In genomic region chr10:11896549-11897200, GRCh38 we compare ENCODE assay signal across 13 cellular contexts.
A peak's percentile ranks its signal among the peaks of the same experiment; 100 is the strongest.
DNase-seq lines count a peak whose midpoint lies in the region; ATAC-seq, FAIRE-seq and TF ChIP-seq lines count a peak whose summit lies in the region.
"Had no signal": no experiment of that assay in that cellular context is flagged by ENCODE, and none has a peak within 500 bp of the region (broad histone marks: within the 10 kb centered on the region; RNA-seq: fewer than 3 reads in every experiment).

No MANE protein-coding gene starts in this region.

- no peak for TF ChIP-seq CTCF in PC-3 (conservative IDR thresholded peaks at IDR 0.05; ENCODE audit: low read depth, low read length)
- no peak for TF ChIP-seq CTCF in astrocyte (IDR thresholded peaks at IDR 0.05; ENCODE audit: insufficient read depth, low read depth, low read length)
- no peak for TF ChIP-seq CTCF in sigmoid colon (IDR thresholded peaks at IDR 0.05)

- H2AFZ ChIP-seq in PC-3 (ENCODE audit: low read length) (no peak overlapping the region), astrocyte (ENCODE audit: low read depth, low read length) (no peak overlapping the region)

- no peak overlapping the region for H3K4me3 Mint-ChIP-seq in CD8-positive, alpha-beta memory T cell
- H3K4me3 Mint-ChIP-seq in astrocyte (ENCODE audit: unreplicated experiment) = no peak overlapping the region

- H3K27me3 Mint-ChIP-seq in CD8-positive, alpha-beta memory T cell = peaks cover 0 to 1% of the 10 kb centered on the region in 2 donors
- no peaks in the 10 kb centered on the region for H3K27me3 Mint-ChIP-seq in astrocyte (ENCODE audit: low read depth, unreplicated experiment)

- TF ChIP-seq POLR2A in sigmoid colon (IDR thresholded peaks at IDR 0.05) = no peak

- H4K20me1 ChIP-seq in PC-3 (ENCODE audit: low read length) (no peaks in the 10 kb centered on the region), astrocyte (ENCODE audit: insufficient read depth, low read length) (no peaks in the 10 kb centered on the region)

- H3K4me1 Mint-ChIP-seq in CD8-positive, alpha-beta memory T cell = peaks cover 0 to 8% (median 0%) of the 10 kb centered on the region in 3 donors
- peaks cover 9% of the 10 kb centered on the region for H3K4me1 Mint-ChIP-seq in astrocyte (ENCODE audit: low read depth, unreplicated experiment)

- no peaks in the 10 kb centered on the region for H3K36me3 ChIP-seq in CD8-positive, alpha-beta memory T cell (ENCODE audit: insufficient read depth, low read length)
- H3K36me3 ChIP-seq in PC-3 (ENCODE audit: low read depth, low read length) (no peaks in the 10 kb centered on the region), astrocyte (ENCODE audit: insufficient read depth, low read length) (no peaks in the 10 kb centered on the region), sigmoid colon (no peaks in the 10 kb centered on the region)

- H3K79me2 ChIP-seq in PC-3 (ENCODE audit: low read length) = no peaks in the 10 kb centered on the region
- H3K79me2 ChIP-seq in astrocyte (ENCODE audit: insufficient read depth, low read length) = no peaks in the 10 kb centered on the region

- H3K4me1 ChIP-seq in CD8-positive, alpha-beta memory T cell (ENCODE audit: insufficient read depth, low read length) = no peaks in the 10 kb centered on the region
- peaks cover 18% of the 10 kb centered on the region for H3K4me1 ChIP-seq in PC-3 (ENCODE audit: insufficient read depth, low read length)
- H3K4me1 ChIP-seq in astrocyte (ENCODE audit: insufficient read depth, low read length) = peaks cover 10% of the 10 kb centered on the region
- no peaks in the 10 kb centered on the region for H3K4me1 ChIP-seq in sigmoid colon

- peak overlapping the region; percentile 69 for H3K27ac ChIP-seq in CD8-positive, alpha-beta memory T cell (ENCODE audit: low read depth, low read length)
- H3K27ac ChIP-seq in PC-3 (ENCODE audit: low read length) (peak overlapping the region; percentile 98; the same call in 1 of the 2 replicates), astrocyte (ENCODE audit: low read depth, low read length) (no peak overlapping the region), sigmoid colon (no peak overlapping the region)
- H3K27ac ChIP-seq: C4-2B had no signal

- H3K9me2 ChIP-seq in PC-3 (replicated peaks; ENCODE audit: low read length) = no peaks in the 10 kb centered on the region

- no peaks in the 10 kb centered on the region for H3K9me3 ChIP-seq in CD8-positive, alpha-beta memory T cell (ENCODE audit: low read length)
- no peaks in the 10 kb centered on the region for H3K9me3 ChIP-seq in PC-3 (ENCODE audit: low read length)
- H3K9me3 ChIP-seq in astrocyte (ENCODE audit: insufficient read depth, low read depth, low read length) = no peaks in the 10 kb centered on the region
- no peaks in the 10 kb centered on the region for H3K9me3 ChIP-seq in sigmoid colon

- no peak for TF ChIP-seq EP300 in sigmoid colon (IDR thresholded peaks at IDR 0.05)

- ATAC-seq in PC-3 = no peak
- ATAC-seq in HG02571 (IDR thresholded peaks at IDR 0.05; ENCODE audit: unreplicated experiment) = no peak
- no peak for ATAC-seq in GM18498 (IDR thresholded peaks at IDR 0.05; ENCODE audit: unreplicated experiment)
- ATAC-seq: Right ventricle myocardium inferior had no signal

- no peaks in the 10 kb centered on the region for H3K27me3 ChIP-seq in CD8-positive, alpha-beta memory T cell (ENCODE audit: insufficient read depth, low read length, poor library complexity, severe bottlenecking)
- H3K27me3 ChIP-seq in PC-3 (ENCODE audit: low read length) (no peaks in the 10 kb centered on the region), astrocyte (ENCODE audit: insufficient read depth, low read length) (no peaks in the 10 kb centered on the region), sigmoid colon (peaks cover 0 to 6% (median 0%) of the 10 kb centered on the region in 3 donors)

- BruUV-seq in PC-3 (replicated peaks; lab: Mats Ljungman, UMichigan) = no TSS peak

- H3K9ac ChIP-seq in PC-3 (ENCODE audit: low read length) (no peak overlapping the region), astrocyte (ENCODE audit: low read length) (no peak overlapping the region)

- intact Hi-C loops in PC-3 (cut with micrococcal nuclease) (no loop called here), sigmoid colon (cut with DNase I) (no loop called here)

- POLR2A ChIA-PET in CD8-positive, alpha-beta memory T cell (lab: Charles Lee) = no interaction called here
- POLR2A ChIA-PET in PC-3 (lab: Charles Lee; ENCODE audit: unreplicated experiment) = no interaction called here

- H3F3A ChIP-seq in PC-3 (ENCODE audit: low read length, unreplicated experiment) = no peaks in the 10 kb centered on the region

- no peak for DNase-seq in CD8-positive, alpha-beta memory T cell
- DNase-seq in PC-3 (no peak), astrocyte (ENCODE audit: low read depth) (no peak), sigmoid colon (peak; percentile 5), superior temporal gyrus (ENCODE audit: extremely low spot score) (no peak)
- DNase-seq: COR-L47, IMR-90, NCI-H187 treated with DMSO at 0.1 percent for 48 hours had no signal

- H3K36me3 Mint-ChIP-seq in CD8-positive, alpha-beta memory T cell = no peaks in the 10 kb centered on the region
- H3K36me3 Mint-ChIP-seq in astrocyte (ENCODE audit: low read depth, unreplicated experiment) = peaks cover 2% of the 10 kb centered on the region

- no peak overlapping the region for H3K4me2 ChIP-seq in PC-3 (ENCODE audit: low read length)
- no peak overlapping the region for H3K4me2 ChIP-seq in astrocyte (ENCODE audit: low read length)

- no peak overlapping the region for H3K27ac Mint-ChIP-seq in CD8-positive, alpha-beta memory T cell
- H3K27ac Mint-ChIP-seq in astrocyte (ENCODE audit: unreplicated experiment) = peak overlapping the region; percentile 29

- H3K4me3 ChIP-seq in CD8-positive, alpha-beta memory T cell (ENCODE audit: low read length) = no peak overlapping the region
- H3K4me3 ChIP-seq in PC-3 (ENCODE audit: low read length) (no peak overlapping the region), astrocyte (ENCODE audit: insufficient read depth, low read depth, low read length) (no peak overlapping the region), sigmoid colon (no peak overlapping the region)

- FAIRE-seq in astrocyte (lab: Jason Lieb, UNC) = no peak
- FAIRE-seq: GM12892 had no signal

- H3K9me3 Mint-ChIP-seq in CD8-positive, alpha-beta memory T cell = no peaks in the 10 kb centered on the region
- H3K9me3 Mint-ChIP-seq in astrocyte (ENCODE audit: unreplicated experiment) = peaks cover 1% of the 10 kb centered on the region

- CTCF ChIA-PET in CD8-positive, alpha-beta memory T cell (lab: Charles Lee) = no interaction called here
- CTCF ChIA-PET in PC-3 (lab: Charles Lee) = no interaction called here

- WGBS in sigmoid colon, 2 donors = 82 to 86% methylated on average over 5 of the region's 5 CpGs

Comparison
In these comparisons a context has a peak if more than half of its experiments do, and no peak if none do; other contexts are left out.
1. H3K27ac ChIP-seq: peak in CD8-positive, alpha-beta memory T cell (single experiment) and PC-3 (single experiment); none in astrocyte (single experiment) and sigmoid colon (0 of 4).